ENCODE assay signal across 1 cellular context in genomic region chr14:21106506-21107359, GRCh38.
A peak's percentile ranks its signal among the peaks of the same experiment; 100 is the strongest.
TF ChIP-seq lines count a peak whose summit lies in the region.

No MANE protein-coding gene starts in this region.

TF ChIP-seq in HCT116, 20 proteins besides CTCF, POLR2A, EP300 and RAD21 (continued from another document):
- TF ChIP-seq ZFX (IDR thresholded peaks at IDR 0.05) (peak; percentile 47), ZNF274 (IDR thresholded peaks at IDR 0.05; ENCODE audit: low read depth, low read length) (no peak)
